12 cellular contexts compared by ENCODE assay signal in the genomic region with DNA sequence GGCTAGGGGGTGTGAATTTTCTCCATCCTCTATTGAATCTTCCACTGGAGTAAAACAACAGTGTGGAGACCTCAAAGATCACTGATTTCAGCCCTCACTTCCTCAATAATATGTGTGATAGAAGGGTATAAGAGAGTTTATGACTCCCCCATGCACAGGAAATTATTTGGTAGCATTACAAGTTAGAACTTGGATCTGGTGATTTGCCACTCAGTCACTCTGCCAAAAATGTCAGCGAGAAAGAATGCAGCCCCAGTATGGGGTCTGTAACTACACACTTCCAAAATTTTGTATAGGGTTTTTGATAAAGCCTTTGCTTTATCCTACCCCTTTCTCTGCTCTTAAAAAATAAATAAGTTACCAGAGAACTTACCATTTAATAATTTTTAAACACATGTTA.
"Had no signal": no experiment of that assay in that cellular context is flagged by ENCODE, and none has a peak within 500 bp of the region (broad histone marks: within the 10 kb centered on the region; RNA-seq: fewer than 3 reads in every experiment).

No MANE protein-coding gene starts in this region.

- H3K4me1 ChIP-seq: lower lobe of right lung had no signal

- H3K27ac ChIP-seq: lower lobe of right lung, sigmoid colon, SK-N-MC, suprapubic skin had no signal

- H3K9me3 ChIP-seq: lower lobe of right lung, sigmoid colon, suprapubic skin had no signal

- DNase-seq: activated CD4-positive, alpha-beta T cell treated with anti-CD3 and anti-CD28 coated beads, Interleukin-2, amount 50 U/mL, for 1 hour; activated CD4-positive, CD25-positive, alpha-beta regulatory T cell; activated naive CD4-positive, alpha-beta T cell treated with anti-CD3 and anti-CD28 coated beads, Interleukin-2, amount 10 ng/mL, durations not matched to agents 7 days and 5 days; lower lobe of right lung; natural killer cell; stimulated activated CD4-positive, alpha-beta T cell treated with anti-CD3 and anti-CD28 coated beads, Interleukin-12 subunit alpha, Interleukin-12 subunit beta, amount 100 ng/mL, for 4 hours; stimulated activated naive CD8-positive, alpha-beta T cell treated with anti-CD3 and anti-CD28 coated beads, Interleukin-15, Interleukin-2, amounts not matched to agents 100 U/mL and 50 U/mL, for 24 hours; T-helper 1 cell had no signal

- H3K36me3 ChIP-seq: lower lobe of right lung, sigmoid colon, suprapubic skin had no signal

- H3K27me3 ChIP-seq: dorsolateral prefrontal cortex, sigmoid colon, suprapubic skin had no signal

- ATAC-seq: natural killer cell; stimulated activated naive CD8-positive, alpha-beta T cell treated with anti-CD3 and anti-CD28 coated beads, Interleukin-15, Interleukin-2, amounts not matched to agents 100 U/mL and 50 U/mL, for 24 hours had no signal

- H3K4me3 ChIP-seq: dorsolateral prefrontal cortex, lower lobe of right lung, sigmoid colon, SK-N-MC, suprapubic skin had no signal
